9 cellular contexts compared by ENCODE assay signal in the genomic region with DNA sequence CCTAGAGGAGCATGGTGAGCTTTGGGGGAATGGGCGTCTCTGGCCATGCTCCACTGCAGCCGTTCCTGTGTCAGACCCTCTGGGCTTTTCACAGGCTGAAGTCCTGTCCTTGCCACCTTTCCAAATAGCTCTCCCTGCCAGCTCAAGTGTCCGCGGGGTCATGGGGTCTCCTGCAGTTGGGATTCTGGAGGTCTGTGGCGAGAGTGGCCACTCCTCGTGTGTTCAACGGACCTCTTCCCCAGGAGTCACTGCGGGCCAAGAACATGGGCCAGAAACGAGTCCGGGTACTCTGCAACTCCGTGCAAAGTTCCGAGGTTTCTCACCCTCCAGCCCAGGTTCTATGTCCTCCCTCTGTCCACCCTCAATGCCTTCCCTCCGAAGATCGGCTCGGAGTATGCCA. TPM values are rescaled to one million over a fixed set of nuclear protein-coding genes. Genes with fewer than 3 reads are reported as not detected.
"Had no signal": no experiment of that assay in that cellular context is flagged by ENCODE, and none has a peak within 500 bp of the region (broad histone marks: within the 10 kb centered on the region; RNA-seq: fewer than 3 reads in every experiment).

No MANE protein-coding gene starts in this region.

- FAIRE-seq: G401.6, GM12878, GM12891, GM12892, GM18507, GM19239 had no signal

- ATAC-seq: GM12878 had no signal

- DNase-seq: GDM1, GF-D8 had no signal

- H3K4me3 ChIP-seq: GM12878 had no signal

RNA-seq across cellular contexts. Expression of a gene that starts 4.7 kb away (rescaled TPM):
- total RNA-seq: G401, GM12878 had no signal
- polyA plus RNA-seq: GM12878 had no signal

RNA-seq across cellular contexts. Expression of a gene that starts 16.8 kb away (rescaled TPM):
- total RNA-seq: G401, GM12878 had no signal
- polyA plus RNA-seq: GM12878 had no signal

RNA-seq across cellular contexts. Expression of a gene that starts 25.4 kb away (rescaled TPM):
- total RNA-seq: G401, GM12878 had no signal
- polyA plus RNA-seq: GM12878 had no signal

RNA-seq across cellular contexts. Expression of a gene that starts 37.5 kb away (rescaled TPM):
- total RNA-seq: G401, GM12878 had no signal
- polyA plus RNA-seq: GM12878 had no signal
